17 cellular contexts compared by ENCODE assay signal in genomic region chr14:89858084-89858483, GRCh38.
"Had no signal": no experiment of that assay in that cellular context is flagged by ENCODE, and none has a peak within 500 bp of the region (broad histone marks: within the 10 kb centered on the region; RNA-seq: fewer than 3 reads in every experiment).

No MANE protein-coding gene starts in this region.

- H3K9me3 ChIP-seq: gastrocnemius medialis, thoracic aorta had no signal

- H3K4me1 ChIP-seq: gastrocnemius medialis had no signal

- DNase-seq: activated CD4-positive, alpha-beta T cell treated with anti-CD3 and anti-CD28 coated beads, Interleukin-2, amount 10 ng/mL, durations not matched to agents 7 days and 5 days; activated CD4-positive, CD25-positive, alpha-beta regulatory T cell; activated CD8-positive, alpha-beta memory T cell treated with anti-CD3 and anti-CD28 coated beads, Interleukin-2, amount 50 U/mL, for 48 hours; activated gamma-delta T cell treated with Interleukin-2 at 50 U/mL for 16 hours; activated T-cell treated with anti-CD3 and anti-CD28 coated beads, Interleukin-2, amount 50 U/mL, for 72 hours; amygdala; cerebellar nuclear complex; effector CD8-positive, alpha-beta T cell; gastrocnemius medialis; heart right ventricle; islet precursor cell; stimulated activated CD4-positive, alpha-beta T cell treated with anti-CD3 and anti-CD28 coated beads, Interleukin-2, amount 100 ng/mL, for 24 hours; T-helper 2 cell had no signal

- H3K4me3 ChIP-seq: gastrocnemius medialis, heart right ventricle, thoracic aorta had no signal

- H3K36me3 ChIP-seq: gastrocnemius medialis, heart right ventricle, thoracic aorta had no signal

- H3K27me3 ChIP-seq: gastrocnemius medialis, heart right ventricle had no signal

- FAIRE-seq: endothelial cell of umbilical vein had no signal

- H3K27ac ChIP-seq: gastrocnemius medialis, heart right ventricle, thoracic aorta had no signal

- ATAC-seq: activated T-cell treated with anti-CD3 and anti-CD28 coated beads, Interleukin-2, amount 50 U/mL, for 72 hours; gastrocnemius medialis; heart right ventricle; left lobe of liver; sciatic nerve had no signal
